8 cellular contexts compared by ENCODE assay signal in genomic region chr15:95025924-95026728, GRCh38.
A peak's percentile ranks its signal among the peaks of the same experiment; 100 is the strongest.
DNase-seq lines count a peak whose midpoint lies in the region; ATAC-seq, FAIRE-seq and TF ChIP-seq lines count a peak whose summit lies in the region.

No MANE protein-coding gene starts in this region.

- peak; percentile 77 for TF ChIP-seq CTCF in fibroblast of villous mesenchyme (IDR thresholded peaks at IDR 0.05; ENCODE audit: insufficient read depth, low read depth, low read length)
- peak in 8 of 11 experiments; percentile 8 to 55 (median 42) for TF ChIP-seq CTCF in spleen (IDR thresholded peaks at IDR 0.05 in 8 of 11, conservative IDR thresholded peaks at IDR 0.05 in 3 of 11)

- no peak for FAIRE-seq in H54 (lab: Jason Lieb, UNC)

- no peak overlapping the region for H3K4me3 ChIP-seq in fibroblast of villous mesenchyme (ENCODE audit: low read depth, low read length)
- no peak overlapping the region for H3K4me3 ChIP-seq in spleen

- no peak for ATAC-seq in GM21515 (IDR thresholded peaks at IDR 0.05; ENCODE audit: unreplicated experiment)

- H3K27ac ChIP-seq in spleen = peak overlapping the region in 3 of 8 donors; percentile 1 to 15 (median 9)

- intact Hi-C loops in spleen (cut with DNase I; ENCODE audit: low total_unique reads) = loop anchor here (10.0 kb wide), 1 partner anchor 99 kb away; no protein-coding TSS in a partner anchor

- 83 to 93% (median 89%) methylated on average over 5 of the region's 5 CpGs for WGBS in spleen, 5 donors

- in situ Hi-C loops in Caki2 (cut with HindIII; ENCODE audit: low pct_unique_long_range_greater_than_20kb, low sequenced_read_pairs) = no loop called here

- DNase-seq in Caki2 (ENCODE audit: low read depth) = peak; percentile 51
- DNase-seq in H54 (ENCODE audit: insufficient read length, low spot score) = peak; percentile 3
- peak; percentile 29 for DNase-seq in SK-N-DZ (ENCODE audit: low spot score)
- peak; percentile 67 for DNase-seq in fibroblast of villous mesenchyme (ENCODE audit: low read depth)
- no peak for DNase-seq in spleen
- DNase-seq in globus pallidus (ENCODE audit: low spot score) = no peak
- DNase-seq in midbrain (lab: John Stamatoyannopoulos, UW) = no peak

- no peaks in the 10 kb centered on the region for H3K36me3 ChIP-seq in spleen

- H3K4me1 ChIP-seq in spleen = peaks cover 0 to 9% (median 0%) of the 10 kb centered on the region in 6 donors

- no peaks in the 10 kb centered on the region for H3K27me3 ChIP-seq in spleen (replicated peaks in 1 of 7)

- no peak for TF ChIP-seq POLR2A in H54 (IDR thresholded peaks at IDR 0.05; ENCODE audit: low read depth, low read length)
- TF ChIP-seq POLR2A in spleen (IDR thresholded peaks at IDR 0.05) = no peak

- peaks cover 0 to 27% (median 18%) of the 10 kb centered on the region in 8 donors for H3K9me3 ChIP-seq in spleen

Comparison
In these comparisons a context has a peak if more than half of its experiments do, and no peak if none do; other contexts are left out.
1. DNase-seq: peak in Caki2 (single experiment), H54 (single experiment), SK-N-DZ (single experiment) and fibroblast of villous mesenchyme (single experiment); none in spleen (single experiment), globus pallidus (single experiment) and midbrain (single experiment).